In genomic region chr9:119963258-119963797, GRCh38 we compare ENCODE assay signal across 11 cellular contexts.
A peak's percentile ranks its signal among the peaks of the same experiment; 100 is the strongest.
DNase-seq lines count a peak whose midpoint lies in the region; TF ChIP-seq lines count a peak whose summit lies in the region.
"Had no signal": no experiment of that assay in that cellular context is flagged by ENCODE, and none has a peak within 500 bp of the region (broad histone marks: within the 10 kb centered on the region; RNA-seq: fewer than 3 reads in every experiment).

No MANE protein-coding gene starts in this region.

- H3K36me3 ChIP-seq in breast epithelium = no peaks in the 10 kb centered on the region

- no peak overlapping the region for H3K4me3 ChIP-seq in breast epithelium

- H3K36me3 Mint-ChIP-seq in activated T-helper 1 cell treated with anti-CD3 and anti-CD28 coated beads, Interleukin-12 subunit alpha, Interleukin-12 subunit beta, Interleukin-2, Interleukin-4 antibody, amounts not matched to agents 30 ng/mL and 10 ng/mL and 1 ng/mL, durations not matched to agents 14 hours and 24 hours and 36 hours (ENCODE audit: low read depth) = no peaks in the 10 kb centered on the region

- in situ Hi-C loops in ACHN (cut with HindIII; ENCODE audit: low pct_ligation_motif_present, low pct_unique_long_range_greater_than_20kb, low sequenced_read_pairs) = no loop called here

- peaks cover 0 to 6% of the 10 kb centered on the region in 2 donors for H3K4me1 ChIP-seq in breast epithelium

- H3K9me3 Mint-ChIP-seq in activated T-helper 1 cell treated with anti-CD3 and anti-CD28 coated beads, Interleukin-12 subunit alpha, Interleukin-12 subunit beta, Interleukin-2, Interleukin-4 antibody, amounts not matched to agents 30 ng/mL and 10 ng/mL and 1 ng/mL, durations not matched to agents 14 hours and 24 hours and 36 hours = no peaks in the 10 kb centered on the region

- TF ChIP-seq CTCF in breast epithelium (IDR thresholded peaks at IDR 0.05) = no peak

- no peaks in the 10 kb centered on the region for H3K4me1 Mint-ChIP-seq in activated T-helper 1 cell treated with anti-CD3 and anti-CD28 coated beads, Interleukin-12 subunit alpha, Interleukin-12 subunit beta, Interleukin-2, Interleukin-4 antibody, amounts not matched to agents 30 ng/mL and 10 ng/mL and 1 ng/mL, durations not matched to agents 14 hours and 24 hours and 36 hours (ENCODE audit: low read depth)

- intact Hi-C loops in breast epithelium (cut with DNase I; ENCODE audit: low total_unique reads) = no loop called here
- intact Hi-C loops in activated T-helper 1 cell treated with anti-CD3 and anti-CD28 coated beads, Interleukin-12 subunit alpha, Interleukin-12 subunit beta, Interleukin-2, Interleukin-4 antibody, amounts not matched to agents 30 ng/mL and 10 ng/mL and 1 ng/mL, durations not matched to agents 14 hours and 24 hours and 36 hours (cut with micrococcal nuclease) = loop anchor here (5.0 to 10.0 kb wide), 2 partner anchors 514 to 571 kb away; no protein-coding TSS in a partner anchor

- H3K27ac ChIP-seq in breast epithelium = peak overlapping the region; percentile 26 to 55

- H3K9me3 ChIP-seq in breast epithelium = no peaks in the 10 kb centered on the region

- TF ChIP-seq POLR2A in breast epithelium (IDR thresholded peaks at IDR 0.05) = no peak

- DNase-seq in ACHN (peak; percentile 85), HT1080 (ENCODE audit: low read depth) (peak; percentile 2), breast epithelium (ENCODE audit: low spot score in 2 of 2) (peak in 1 of 2 donors; percentile 19), kidney glomerular epithelial cell (lab: John Stamatoyannopoulos, UW) (peak; percentile 81), NCI-H1417 (lab: John Stamatoyannopoulos, UW) (no peak), NCI-H1105 treated with DMSO at 0.1 percent for 48 hours (lab: John Stamatoyannopoulos, UW) (no peak), NCI-H2171 treated with DMSO at 0.1 percent for 48 hours (lab: John Stamatoyannopoulos, UW) (no peak)
- no peak for DNase-seq in activated T-helper 1 cell treated with anti-CD3 and anti-CD28 coated beads, Interleukin-12 subunit alpha, Interleukin-12 subunit beta, Interleukin-2, Interleukin-4 antibody, amounts not matched to agents 30 ng/mL and 10 ng/mL and 1 ng/mL, durations not matched to agents 14 hours and 24 hours and 36 hours (ENCODE audit: low spot score)
- DNase-seq: activated T-cell treated with anti-CD3 and anti-CD28 coated beads, Interleukin-2, amount 50 U/mL, for 48 hours; NCI-H1105; occipital lobe had no signal

- H3K27me3 ChIP-seq in breast epithelium = no peaks in the 10 kb centered on the region

- H3K4me3 Mint-ChIP-seq in activated T-helper 1 cell treated with anti-CD3 and anti-CD28 coated beads, Interleukin-12 subunit alpha, Interleukin-12 subunit beta, Interleukin-2, Interleukin-4 antibody, amounts not matched to agents 30 ng/mL and 10 ng/mL and 1 ng/mL, durations not matched to agents 14 hours and 24 hours and 36 hours = no peak overlapping the region

- no peak overlapping the region for H3K27ac Mint-ChIP-seq in activated T-helper 1 cell treated with anti-CD3 and anti-CD28 coated beads, Interleukin-12 subunit alpha, Interleukin-12 subunit beta, Interleukin-2, Interleukin-4 antibody, amounts not matched to agents 30 ng/mL and 10 ng/mL and 1 ng/mL, durations not matched to agents 14 hours and 24 hours and 36 hours

- H3K27me3 Mint-ChIP-seq in activated T-helper 1 cell treated with anti-CD3 and anti-CD28 coated beads, Interleukin-12 subunit alpha, Interleukin-12 subunit beta, Interleukin-2, Interleukin-4 antibody, amounts not matched to agents 30 ng/mL and 10 ng/mL and 1 ng/mL, durations not matched to agents 14 hours and 24 hours and 36 hours (ENCODE audit: insufficient read depth) = peaks cover 4% of the 10 kb centered on the region

Comparison
In these comparisons a context has a peak if more than half of its experiments do, and no peak if none do; other contexts are left out.
1. DNase-seq: peak in ACHN (single experiment), HT1080 (single experiment) and kidney glomerular epithelial cell (single experiment); none in NCI-H1417 (0 of 3), activated T-helper 1 cell treated with anti-CD3 and anti-CD28 coated beads, Interleukin-12 subunit alpha, Interleukin-12 subunit beta, Interleukin-2, Interleukin-4 antibody, amounts not matched to agents 30 ng/mL and 10 ng/mL and 1 ng/mL, durations not matched to agents 14 hours and 24 hours and 36 hours (single experiment), NCI-H1105 treated with DMSO at 0.1 percent for 48 hours (single experiment) and NCI-H2171 treated with DMSO at 0.1 percent for 48 hours (single experiment).